In the genomic region with DNA sequence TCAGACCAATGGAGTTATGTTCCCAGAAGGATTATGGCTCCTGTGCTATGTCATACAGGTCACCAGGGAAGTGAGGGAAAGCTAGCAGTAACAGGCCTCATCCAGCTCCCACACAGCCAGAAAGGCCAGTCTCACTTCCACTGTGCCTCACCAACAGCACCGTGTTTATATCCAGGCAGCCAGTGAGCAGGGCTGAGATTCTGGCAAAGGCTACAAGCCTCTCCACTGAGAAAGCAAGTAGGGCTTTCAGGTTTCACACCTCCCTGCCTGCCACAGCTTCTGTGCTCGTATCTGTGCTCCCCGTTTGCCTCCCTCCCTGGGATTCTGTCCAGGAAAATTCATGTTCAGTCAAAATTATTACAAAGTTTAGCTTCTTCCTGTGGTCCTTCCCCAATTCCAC, we compare ENCODE assay signal across 26 cellular contexts. TPM values are rescaled to one million over a fixed set of nuclear protein-coding genes. Genes with fewer than 3 reads are reported as not detected.
"Had no signal": no experiment of that assay in that cellular context is flagged by ENCODE, and none has a peak within 500 bp of the region (broad histone marks: within the 10 kb centered on the region; RNA-seq: fewer than 3 reads in every experiment).

No MANE protein-coding gene starts in this region.

- DNase-seq: activated CD4-positive, alpha-beta memory T cell treated with anti-CD3 and anti-CD28 coated beads for 36 hours; activated CD4-positive, alpha-beta T cell treated with anti-CD3 and anti-CD28 coated beads for 48 hours; activated CD8-positive, alpha-beta memory T cell treated with anti-CD3 and anti-CD28 coated beads, Interleukin-2, amount 50 U/mL, for 48 hours; activated gamma-delta T cell treated with Interleukin-2 at 50 U/mL for 16 hours; activated naive CD4-positive, alpha-beta T cell treated with anti-CD3 and anti-CD28 coated beads, Interleukin-2, amount 50 U/mL, for 16 hours; activated T-cell treated with anti-CD3 and anti-CD28 coated beads, Interleukin-2, amount 50 U/mL, for 24 hours; amniotic stem cell; central memory CD4-positive, alpha-beta T cell; head of caudate nucleus; hippocampal formation; midbrain; naive thymus-derived CD4-positive, alpha-beta T cell; right lobe of liver; stimulated activated CD4-positive, alpha-beta T cell treated with anti-CD3 and anti-CD28 coated beads, Interleukin-12 subunit alpha, Interleukin-12 subunit beta, amount 100 ng/mL, for 4 hours; stimulated activated CD4-positive, alpha-beta T cell treated with anti-CD3 and anti-CD28 coated beads, Interleukin-4, amount 100 ng/mL, for 1 hour; T-helper 9 cell; uterus had no signal

- ATAC-seq: activated T-helper 17 cell treated with anti-CD3 and anti-CD28 coated beads, Interleukin-2, amount 50 U/mL, for 72 hours; esophagus mucosa; naive thymus-derived CD4-positive, alpha-beta T cell; right lobe of liver had no signal

- H3K27ac Mint-ChIP-seq: activated CD4-positive, alpha-beta memory T cell treated with anti-CD3 and anti-CD28 coated beads for 36 hours; activated T-cell treated with anti-CD3 and anti-CD28 coated beads, Interleukin-2, amount 50 U/mL, for 24 hours; activated T-helper 17 cell treated with anti-CD3 and anti-CD28 coated beads, Interleukin-2, amount 50 U/mL, for 72 hours; naive thymus-derived CD4-positive, alpha-beta T cell; stimulated activated naive CD8-positive, alpha-beta T cell treated with anti-CD3 and anti-CD28 coated beads, Interleukin-15, Interleukin-2, amounts not matched to agents 100 ng/mL and 50 ng/mL, for 24 hours; T-helper 1 cell treated with Interleukin-12 subunit alpha and Interleukin-12 subunit beta and Interleukin-4 antibody, amounts not matched to agents 30 μg/mL and 1 μg/mL, for 36 hours; type B pancreatic cell had no signal

- H3K27me3 Mint-ChIP-seq: progenitor cell of endocrine pancreas had no signal

- H3K27me3 ChIP-seq: breast epithelium, right lobe of liver, uterus had no signal

- H3K9me3 ChIP-seq: right lobe of liver, thoracic aorta, uterus had no signal

- H3K36me3 ChIP-seq: breast epithelium, right lobe of liver, thoracic aorta, uterus had no signal

- H3K36me3 Mint-ChIP-seq: activated CD4-positive, alpha-beta memory T cell treated with anti-CD3 and anti-CD28 coated beads for 36 hours; type B pancreatic cell had no signal

- H3K4me1 Mint-ChIP-seq: activated T-helper 17 cell treated with anti-CD3 and anti-CD28 coated beads, Interleukin-2, amount 50 U/mL, for 72 hours had no signal

- H3K9me3 Mint-ChIP-seq: activated CD4-positive, alpha-beta memory T cell treated with anti-CD3 and anti-CD28 coated beads for 36 hours; activated T-helper 17 cell treated with anti-CD3 and anti-CD28 coated beads, Interleukin-2, amount 50 U/mL, for 72 hours; T-helper 1 cell treated with Interleukin-12 subunit alpha and Interleukin-12 subunit beta and Interleukin-4 antibody, amounts not matched to agents 30 μg/mL and 1 μg/mL, for 36 hours; type B pancreatic cell had no signal

- H3K4me3 ChIP-seq: breast epithelium, right lobe of liver, thoracic aorta, uterus had no signal

- H3K4me1 ChIP-seq: breast epithelium, right lobe of liver, uterus had no signal

- H3K4me3 Mint-ChIP-seq: activated CD4-positive, alpha-beta memory T cell treated with anti-CD3 and anti-CD28 coated beads for 36 hours; activated T-cell treated with anti-CD3 and anti-CD28 coated beads, Interleukin-2, amount 50 U/mL, for 24 hours; activated T-helper 17 cell treated with anti-CD3 and anti-CD28 coated beads, Interleukin-2, amount 50 U/mL, for 72 hours; naive thymus-derived CD4-positive, alpha-beta T cell; stimulated activated naive CD8-positive, alpha-beta T cell treated with anti-CD3 and anti-CD28 coated beads, Interleukin-15, Interleukin-2, amounts not matched to agents 100 ng/mL and 50 ng/mL, for 24 hours; T-helper 1 cell treated with Interleukin-12 subunit alpha and Interleukin-12 subunit beta and Interleukin-4 antibody, amounts not matched to agents 30 μg/mL and 1 μg/mL, for 36 hours; type B pancreatic cell had no signal

- H3K27ac ChIP-seq: breast epithelium, right lobe of liver, thoracic aorta, uterus, VCaP had no signal

RNA-seq across cellular contexts. Expression of a gene that starts 14.9 kb away (rescaled TPM):
- total RNA-seq: thoracic aorta had no signal
